ENCODE assay signal across 21 cellular contexts in the genomic region with DNA sequence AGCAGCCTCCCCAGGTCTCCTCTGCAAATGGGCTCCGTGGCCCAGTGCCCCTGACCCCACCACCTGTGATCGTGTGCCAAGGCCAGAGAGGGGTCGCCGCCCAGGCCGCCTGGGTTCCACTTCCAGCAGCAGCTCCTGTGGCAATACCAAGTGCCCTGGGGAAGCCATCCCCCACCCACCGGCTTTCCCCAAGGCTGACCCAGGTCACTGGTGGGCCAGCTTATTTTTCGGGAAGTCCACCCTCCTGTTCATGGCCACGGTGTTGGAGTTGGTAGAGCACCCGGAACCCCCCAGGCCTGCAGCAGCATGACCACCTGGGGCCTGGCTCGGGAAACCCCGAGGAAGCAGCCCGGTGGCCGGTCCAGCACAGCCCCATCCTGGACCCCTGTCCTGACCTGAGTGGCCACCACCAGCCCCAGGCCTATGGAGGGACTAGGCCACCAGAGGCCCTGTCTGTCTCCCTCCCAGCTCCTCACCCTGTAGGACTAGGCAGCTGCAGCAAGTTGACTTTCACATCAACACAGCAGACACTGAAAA. TPM values are rescaled to one million over a fixed set of nuclear protein-coding genes. Genes with fewer than 3 reads are reported as not detected.
DNase-seq lines count a peak whose midpoint lies in the region; ATAC-seq and TF ChIP-seq lines count a peak whose summit lies in the region.
"Had no signal": no experiment of that assay in that cellular context is flagged by ENCODE, and none has a peak within 500 bp of the region (broad histone marks: within the 10 kb centered on the region; RNA-seq: fewer than 3 reads in every experiment).

No MANE protein-coding gene starts in this region.

- TF ChIP-seq CTCF in endothelial cell (IDR thresholded peaks at IDR 0.05; ENCODE audit: unreplicated experiment), result no peak
- TF ChIP-seq CTCF in omental fat pad (IDR thresholded peaks at IDR 0.05), result no peak

- no peaks in the 10 kb centered on the region for H3K36me3 Mint-ChIP-seq in activated CD4-positive, alpha-beta T cell treated with anti-CD3 and anti-CD28 coated beads, Interleukin-2, amount 10 ng/mL, durations not matched to agents 24 days and 14 days (ENCODE audit: low read depth)
- peaks cover 3% of the 10 kb centered on the region for H3K36me3 Mint-ChIP-seq in endothelial cell (ENCODE audit: low read depth, unreplicated experiment)
- H3K36me3 Mint-ChIP-seq: CD4-positive, CD25-positive, alpha-beta regulatory T cell; CD8-positive, alpha-beta memory T cell had no signal

- DNase-seq in activated CD4-positive, alpha-beta T cell treated with anti-CD3 and anti-CD28 coated beads, Interleukin-2, amount 10 ng/mL, durations not matched to agents 24 days and 14 days, result peak; percentile 50
- DNase-seq in activated CD4-positive, alpha-beta T cell treated with anti-CD3 and anti-CD28 coated beads, Interleukin-2, amount 50 U/mL, for 4 hours, result no peak
- DNase-seq in endothelial cell (ENCODE audit: low spot score) (no peak), omental fat pad (ENCODE audit: low spot score) (no peak), Ammon's horn (ENCODE audit: low spot score) (no peak), Kasumi-1 (lab: John Stamatoyannopoulos, UW) (no peak)
- DNase-seq: 8988T; CD4-positive, CD25-positive, alpha-beta regulatory T cell; CD8-positive, alpha-beta memory T cell; COR-L47; DMS 273 treated with DMSO at 0.1 percent for 48 hours; DND-41; EL; GOT3; H7; HFFc6 had no signal

- ATAC-seq in omental fat pad (ENCODE audit: low FRiP score), result peak; percentile 23
- ATAC-seq in HG03108 (IDR thresholded peaks at IDR 0.05; ENCODE audit: unreplicated experiment), result no peak
- ATAC-seq: GM12878, HCT116 had no signal

- peaks cover 17% of the 10 kb centered on the region for H3K27me3 Mint-ChIP-seq in activated CD4-positive, alpha-beta T cell treated with anti-CD3 and anti-CD28 coated beads, Interleukin-2, amount 10 ng/mL, durations not matched to agents 24 days and 14 days
- peaks cover 2% of the 10 kb centered on the region for H3K27me3 Mint-ChIP-seq in endothelial cell (ENCODE audit: unreplicated experiment)
- H3K27me3 Mint-ChIP-seq: B cell; CD8-positive, alpha-beta memory T cell had no signal

- intact Hi-C loops in activated CD4-positive, alpha-beta T cell treated with anti-CD3 and anti-CD28 coated beads, Interleukin-2, amount 10 ng/mL, durations not matched to agents 24 days and 14 days (cut with micrococcal nuclease), result no loop called here

- H3K4me3 Mint-ChIP-seq in activated CD4-positive, alpha-beta T cell treated with anti-CD3 and anti-CD28 coated beads, Interleukin-2, amount 10 ng/mL, durations not matched to agents 24 days and 14 days, result no peak overlapping the region
- H3K4me3 Mint-ChIP-seq in endothelial cell (ENCODE audit: unreplicated experiment), result no peak overlapping the region
- H3K4me3 Mint-ChIP-seq: B cell; CD4-positive, CD25-positive, alpha-beta regulatory T cell; CD8-positive, alpha-beta memory T cell; HFFc6 had no signal

- no peak overlapping the region for H3K27ac Mint-ChIP-seq in activated CD4-positive, alpha-beta T cell treated with anti-CD3 and anti-CD28 coated beads, Interleukin-2, amount 10 ng/mL, durations not matched to agents 24 days and 14 days
- H3K27ac Mint-ChIP-seq in endothelial cell (ENCODE audit: unreplicated experiment), result peak overlapping the region; percentile 67
- H3K27ac Mint-ChIP-seq: B cell; CD4-positive, CD25-positive, alpha-beta regulatory T cell; CD8-positive, alpha-beta memory T cell; HFFc6 had no signal

- H3K4me1 Mint-ChIP-seq in activated CD4-positive, alpha-beta T cell treated with anti-CD3 and anti-CD28 coated beads, Interleukin-2, amount 10 ng/mL, durations not matched to agents 24 days and 14 days, result no peaks in the 10 kb centered on the region
- no peaks in the 10 kb centered on the region for H3K4me1 Mint-ChIP-seq in endothelial cell (ENCODE audit: unreplicated experiment)
- H3K4me1 Mint-ChIP-seq: B cell; CD4-positive, CD25-positive, alpha-beta regulatory T cell had no signal

- H3K9me3 Mint-ChIP-seq in activated CD4-positive, alpha-beta T cell treated with anti-CD3 and anti-CD28 coated beads, Interleukin-2, amount 10 ng/mL, durations not matched to agents 24 days and 14 days, result no peaks in the 10 kb centered on the region
- no peaks in the 10 kb centered on the region for H3K9me3 Mint-ChIP-seq in endothelial cell (ENCODE audit: unreplicated experiment)
- H3K9me3 Mint-ChIP-seq: CD8-positive, alpha-beta memory T cell; HFFc6 had no signal

RNA-seq across cellular contexts. Expression of gene OASL, which starts 40.8 kb away (rescaled TPM):
- total RNA-seq in activated CD4-positive, alpha-beta T cell treated with anti-CD3 and anti-CD28 coated beads, Interleukin-2, amount 10 ng/mL, durations not matched to agents 24 days and 14 days, result 2.9 and 3.0 TPM in 2 replicates
- total RNA-seq in endothelial cell (ENCODE audit: unreplicated experiment) (not detected), omental fat pad (1 to 10 TPM in 2 of 4 donors, under 1 TPM in 2; 0.65 to 5.6 (median 2.1) TPM)
- total RNA-seq: G401, H7, HFFc6 had no signal

RNA-seq across cellular contexts. Expression of gene P2RX7, which starts 52.9 kb away (rescaled TPM):
- 6.2 and 7.0 TPM in 2 replicates for total RNA-seq in activated CD4-positive, alpha-beta T cell treated with anti-CD3 and anti-CD28 coated beads, Interleukin-2, amount 10 ng/mL, durations not matched to agents 24 days and 14 days
- total RNA-seq in endothelial cell (ENCODE audit: unreplicated experiment) (0.82 TPM), omental fat pad (1 to 10 TPM; 2.4 to 8.6 (median 5.6) TPM)
- total RNA-seq: G401, H7 had no signal
